Comparison of ENCODE assay signal across 14 cellular contexts in the genomic region with DNA sequence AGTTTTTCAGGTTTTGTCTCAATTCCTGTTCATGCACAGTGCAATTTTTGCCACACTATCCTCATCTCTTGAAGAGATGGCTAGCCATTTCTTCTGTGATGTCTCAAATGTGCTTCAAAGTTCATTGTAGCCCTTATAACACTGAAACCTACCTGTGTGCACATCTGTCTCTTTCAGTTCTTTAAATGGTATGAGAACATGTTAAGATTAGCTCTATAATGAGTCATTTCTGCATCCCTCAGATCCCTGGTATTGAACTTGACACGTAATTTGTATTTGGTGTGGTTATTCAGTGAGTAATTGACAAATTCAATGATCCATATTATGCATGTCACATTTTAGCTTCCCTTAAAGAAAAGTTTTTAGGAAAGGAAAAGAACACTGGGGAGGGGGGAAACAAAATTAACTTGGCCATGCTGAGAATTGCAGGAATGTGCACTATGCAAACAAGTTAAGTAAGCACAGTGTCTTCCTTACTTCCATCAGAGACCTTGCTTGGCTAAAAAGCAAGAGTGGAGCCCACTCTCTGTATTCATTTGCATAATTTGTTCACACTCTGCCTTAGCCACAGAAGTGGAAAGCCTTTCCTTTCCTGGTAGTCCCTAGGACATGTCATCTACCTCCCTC.
A peak's percentile ranks its signal among the peaks of the same experiment; 100 is the strongest.
DNase-seq lines count a peak whose midpoint lies in the region; ATAC-seq, FAIRE-seq and TF ChIP-seq lines count a peak whose summit lies in the region.
"Had no signal": no experiment of that assay in that cellular context is flagged by ENCODE, and none has a peak within 500 bp of the region (broad histone marks: within the 10 kb centered on the region; RNA-seq: fewer than 3 reads in every experiment).

No MANE protein-coding gene starts in this region.

- H3K9me3 Mint-ChIP-seq in CD4-positive, alpha-beta T cell: no peaks in the 10 kb centered on the region

- H3K4me3 Mint-ChIP-seq in CD4-positive, alpha-beta T cell: no peak overlapping the region
- H3K4me3 Mint-ChIP-seq: H9 had no signal

- no peak for FAIRE-seq in D721Med (lab: Jason Lieb, UNC)

- H3K27ac ChIP-seq in foreskin keratinocyte: no peak overlapping the region
- no peak overlapping the region for H3K27ac ChIP-seq in CD4-positive, alpha-beta T cell (ENCODE audit: low read depth, low read length)
- H3K27ac ChIP-seq: colonic mucosa had no signal

- no peaks in the 10 kb centered on the region for H3K27me3 ChIP-seq in foreskin keratinocyte
- no peaks in the 10 kb centered on the region for H3K27me3 ChIP-seq in CD4-positive, alpha-beta T cell (ENCODE audit: control insufficient read depth, insufficient read depth, low read length)
- H3K27me3 ChIP-seq: colonic mucosa had no signal

- POLR2A ChIA-PET in CD4-positive, alpha-beta T cell (lab: Charles Lee): no interaction called here

- CTCF ChIA-PET in CD4-positive, alpha-beta T cell (lab: Charles Lee): no interaction called here

- TF ChIP-seq CTCF in foreskin keratinocyte (conservative IDR thresholded peaks at IDR 0.05) (no peak), D721Med (IDR thresholded peaks at IDR 0.05; ENCODE audit: insufficient read depth, missing control alignments) (no peak)
- no peak for TF ChIP-seq CTCF in CD4-positive, alpha-beta T cell (IDR thresholded peaks at IDR 0.05)

- intact Hi-C loops in CD4-positive, alpha-beta T cell (cut with DNase I, micrococcal nuclease): no loop called here

- ATAC-seq in GM18907 (IDR thresholded peaks at IDR 0.05; ENCODE audit: unreplicated experiment): peak; percentile 99
- ATAC-seq in GM21619 (IDR thresholded peaks at IDR 0.05; ENCODE audit: unreplicated experiment): peak; percentile 96
- peak; percentile 99 for ATAC-seq in HG03135 (IDR thresholded peaks at IDR 0.05; ENCODE audit: unreplicated experiment)
- ATAC-seq in foreskin keratinocyte: peak; percentile 90
- no peak for ATAC-seq in CD4-positive, alpha-beta T cell (ENCODE audit: poor library complexity)

- H3K4me1 ChIP-seq in foreskin keratinocyte: no peaks in the 10 kb centered on the region
- H3K4me1 ChIP-seq: colonic mucosa had no signal

- no peaks in the 10 kb centered on the region for H3K27me3 Mint-ChIP-seq in CD4-positive, alpha-beta T cell

- H3K4me1 Mint-ChIP-seq in CD4-positive, alpha-beta T cell (ENCODE audit: low read depth): no peaks in the 10 kb centered on the region

- H3K9me3 ChIP-seq in CD4-positive, alpha-beta T cell (ENCODE audit: control insufficient read depth, low read length): peaks cover 3% of the 10 kb centered on the region
- H3K9me3 ChIP-seq: colonic mucosa had no signal

- no peaks in the 10 kb centered on the region for H3K36me3 Mint-ChIP-seq in CD4-positive, alpha-beta T cell (ENCODE audit: low read depth)

- no peak overlapping the region for H3K27ac Mint-ChIP-seq in CD4-positive, alpha-beta T cell
- H3K27ac Mint-ChIP-seq: H9 had no signal

- peak; percentile 52 to 71 for DNase-seq in foreskin keratinocyte
- DNase-seq in NCI-H146 (lab: John Stamatoyannopoulos, UW): no peak
- no peak for DNase-seq in CD4-positive, alpha-beta T cell
- no peak for DNase-seq in D721Med (ENCODE audit: insufficient read length, low spot score)
- DNase-seq in germinal center (ENCODE audit: low spot score): no peak
- DNase-seq: activated gamma-delta T cell treated with Interleukin-2 at 50 U/mL for 16 hours, Calu3, colonic mucosa, H9, mesendoderm, NCI-H1092 treated with DMSO at 0.1 percent for 48 hours had no signal

Comparison
In these comparisons a context has a peak if more than half of its experiments do, and no peak if none do; other contexts are left out.
1. DNase-seq: peak in foreskin keratinocyte (2 of 2); none in NCI-H146 (single experiment), CD4-positive, alpha-beta T cell (0 of 10), D721Med (single experiment) and germinal center (single experiment).